Comparison of ENCODE assay signal across 2 cellular contexts in genomic region chrX:48938721-48939416, GRCh38.
A peak's percentile ranks its signal among the peaks of the same experiment; 100 is the strongest.
TF ChIP-seq lines count a peak whose summit lies in the region.

No MANE protein-coding gene starts in this region.

TF ChIP-seq in GM12878, 131 proteins besides CTCF, POLR2A, EP300 and RAD21 (continues in another document):
- TF ChIP-seq LARP7 (IDR thresholded peaks at IDR 0.05) (0 out of 2 replicates have a peak, but pooled peaks have one; percentile 47), FOXM1 (IDR thresholded peaks at IDR 0.05; ENCODE audit: low read depth, low read length) (peak; percentile 82; the same call in 1 of the 2 replicates), MTA3 (IDR thresholded peaks at IDR 0.05; ENCODE audit: borderline replicate concordance, low read length) (peak; percentile 70; the same call in 1 of the 2 replicates), HDAC6 (IDR thresholded peaks at IDR 0.05; ENCODE audit: unreplicated experiment) (no peak), BCL11A (IDR thresholded peaks at IDR 0.05; ENCODE audit: low read depth, low read length) (peak; percentile 82), TCF7 (IDR thresholded peaks at IDR 0.05; ENCODE audit: borderline replicate concordance) (no peak), SMAD5 (IDR thresholded peaks at IDR 0.05; ENCODE audit: low read depth) (no peak), KAT2A (conservative IDR thresholded peaks at IDR 0.05; ENCODE audit: control insufficient read depth, low read depth, low read length) (no peak), PAX5 (IDR thresholded peaks at IDR 0.05; ENCODE audit: borderline replicate concordance, low read depth, low read length) (peak; percentile 91), USF2 (IDR thresholded peaks at IDR 0.05; ENCODE audit: borderline replicate concordance, low read depth, low read length) (no peak), NBN (IDR thresholded peaks at IDR 0.05) (no peak), ETV6 (conservative IDR thresholded peaks at IDR 0.05 in 1 of 2, IDR thresholded peaks at IDR 0.05 in 1 of 2; ENCODE audit: borderline replicate concordance in 1 of 2, low read depth in 1 of 2) (no peak), REST (IDR thresholded peaks at IDR 0.05; ENCODE audit: low read depth, low read length) (no peak), PML (IDR thresholded peaks at IDR 0.05; ENCODE audit: low read length) (0 out of 2 replicates have a peak, but pooled peaks have one; percentile 44)
- TF ChIP-seq, protein P1, sequence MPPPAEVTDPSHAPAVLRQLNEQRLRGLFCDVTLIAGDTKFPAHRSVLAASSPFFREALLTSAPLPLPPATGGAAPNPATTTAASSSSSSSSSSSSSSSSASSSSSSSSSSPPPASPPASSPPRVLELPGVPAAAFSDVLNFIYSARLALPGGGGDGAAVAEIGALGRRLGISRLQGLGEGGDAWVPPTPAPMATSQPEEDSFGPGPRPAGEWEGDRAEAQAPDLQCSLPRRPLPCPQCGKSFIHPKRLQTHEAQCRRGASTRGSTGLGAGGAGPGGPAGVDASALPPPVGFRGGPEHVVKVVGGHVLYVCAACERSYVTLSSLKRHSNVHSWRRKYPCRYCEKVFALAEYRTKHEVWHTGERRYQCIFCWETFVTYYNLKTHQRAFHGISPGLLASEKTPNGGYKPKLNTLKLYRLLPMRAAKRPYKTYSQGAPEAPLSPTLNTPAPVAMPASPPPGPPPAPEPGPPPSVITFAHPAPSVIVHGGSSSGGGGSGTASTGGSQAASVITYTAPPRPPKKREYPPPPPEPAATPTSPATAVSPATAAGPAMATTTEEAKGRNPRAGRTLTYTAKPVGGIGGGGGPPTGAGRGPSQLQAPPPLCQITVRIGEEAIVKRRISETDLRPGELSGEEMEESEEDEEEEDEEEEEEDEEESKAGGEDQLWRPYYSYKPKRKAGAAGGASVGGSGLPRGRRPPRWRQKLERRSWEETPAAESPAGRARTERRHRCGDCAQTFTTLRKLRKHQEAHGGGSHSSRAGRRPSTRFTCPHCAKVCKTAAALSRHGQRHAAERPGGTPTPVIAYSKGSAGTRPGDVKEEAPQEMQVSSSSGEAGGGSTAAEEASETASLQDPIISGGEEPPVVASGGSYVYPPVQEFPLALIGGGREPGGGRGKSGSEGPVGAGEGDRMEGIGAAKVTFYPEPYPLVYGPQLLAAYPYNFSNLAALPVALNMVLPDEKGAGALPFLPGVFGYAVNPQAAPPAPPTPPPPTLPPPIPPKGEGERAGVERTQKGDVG (CRISPR knock-in tag; IDR thresholded peaks at IDR 0.05): no peak

TF ChIP-seq in GM12891, 5 proteins besides CTCF, POLR2A, EP300 and RAD21:
- TF ChIP-seq POU2F2 (IDR thresholded peaks at IDR 0.05; ENCODE audit: low read depth, low read length) (no peak), TAF1 (IDR thresholded peaks at IDR 0.05; ENCODE audit: low read depth, low read length) (no peak), SPI1 (IDR thresholded peaks at IDR 0.05; ENCODE audit: low read depth, low read length) (no peak), POLR2AphosphoS5 (IDR thresholded peaks at IDR 0.05; ENCODE audit: low read depth, low read length) (no peak), PAX5 (IDR thresholded peaks at IDR 0.05; ENCODE audit: insufficient read depth, low read length, severe bottlenecking) (no peak)
